In the genomic region with DNA sequence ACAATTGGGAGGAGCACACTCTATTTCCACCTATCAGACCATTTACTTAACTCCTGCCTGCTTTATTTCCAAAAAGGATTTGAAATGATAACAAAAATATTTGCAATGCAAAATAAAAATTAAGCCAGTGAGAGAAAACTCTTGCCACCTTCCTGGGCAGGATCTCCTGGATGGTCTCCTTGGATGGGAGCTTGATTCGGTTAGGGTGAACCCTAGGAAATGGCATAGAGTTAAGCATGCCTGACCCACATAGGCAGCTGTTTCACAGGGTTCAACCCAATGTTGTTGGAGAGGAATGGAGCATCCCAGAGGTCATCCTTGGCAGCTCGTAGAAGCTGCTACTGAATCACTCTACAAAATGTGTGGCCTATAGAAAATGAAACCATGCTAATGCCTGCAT, we compare ENCODE assay signal across 15 cellular contexts.
A peak's percentile ranks its signal among the peaks of the same experiment; 100 is the strongest.
DNase-seq lines count a peak whose midpoint lies in the region; ATAC-seq and TF ChIP-seq lines count a peak whose summit lies in the region.
"Had no signal": no experiment of that assay in that cellular context is flagged by ENCODE, and none has a peak within 500 bp of the region (broad histone marks: within the 10 kb centered on the region; RNA-seq: fewer than 3 reads in every experiment).

No MANE protein-coding gene starts in this region.

- TF ChIP-seq POLR2A in tibial nerve (IDR thresholded peaks at IDR 0.05) (no peak), ovary (IDR thresholded peaks at IDR 0.05) (no peak)

- H3K27ac Mint-ChIP-seq in activated CD8-positive, alpha-beta T cell treated with anti-CD3 and anti-CD28 coated beads for 36 hours = peak overlapping the region; percentile 85
- peak overlapping the region; percentile 39 for H3K27ac Mint-ChIP-seq in memory B cell

- H3K27ac ChIP-seq in heart right ventricle (peak overlapping the region in 7 of 10 donors; percentile 3 to 83 (median 64)), tibial nerve (peak overlapping the region; percentile 71 to 93 (median 83)), ovary (no peak overlapping the region)

- H3K4me3 ChIP-seq in heart right ventricle (no peak overlapping the region), tibial nerve (no peak overlapping the region), ovary (no peak overlapping the region)
- H3K4me3 ChIP-seq: lower lobe of right lung had no signal

- CTCF ChIA-PET in activated CD8-positive, alpha-beta T cell treated with anti-CD3 and anti-CD28 coated beads for 36 hours (lab: Charles Lee) = interaction anchor here (1.3 to 1.4 kb wide), 2 partner anchors 61 to 84 kb away, joined by 3 to 4 read pairs; partner anchors contain the start of gene TGFBR2

- peaks cover 87% of the 10 kb centered on the region for H3K36me3 Mint-ChIP-seq in activated CD8-positive, alpha-beta T cell treated with anti-CD3 and anti-CD28 coated beads for 36 hours (ENCODE audit: low read depth)
- H3K36me3 Mint-ChIP-seq in memory B cell = peaks cover 40% of the 10 kb centered on the region

- H3K4me1 Mint-ChIP-seq in activated CD8-positive, alpha-beta T cell treated with anti-CD3 and anti-CD28 coated beads for 36 hours (ENCODE audit: low read depth) = peaks cover 83% of the 10 kb centered on the region
- peaks cover 41% of the 10 kb centered on the region for H3K4me1 Mint-ChIP-seq in memory B cell

- intact Hi-C loops in heart right ventricle (cut with DNase I) = loop anchor here (5.0 to 10.0 kb wide), 16 partner anchors 83 to 645 kb away; partner anchors contain the start of gene TGFBR2 (in 2 of the 10)
- intact Hi-C loops in Right ventricle myocardium inferior (cut with DNase I) = loop anchor here (2.0 to 5.0 kb wide), 4 partner anchors 171 to 578 kb away; no protein-coding TSS in a partner anchor
- intact Hi-C loops in activated CD8-positive, alpha-beta T cell treated with anti-CD3 and anti-CD28 coated beads for 36 hours (cut with micrococcal nuclease) = loop anchor here (5.0 kb wide), 1 partner anchor 33 kb away; no protein-coding TSS in a partner anchor
- intact Hi-C loops in ovary (cut with DNase I) = loop anchor here in 3 of 4 donors (5.0 to 10.0 kb wide), 4 partner anchors 485 to 648 kb away; no protein-coding TSS in a partner anchor

- H3K27me3 Mint-ChIP-seq in activated CD8-positive, alpha-beta T cell treated with anti-CD3 and anti-CD28 coated beads for 36 hours = no peaks in the 10 kb centered on the region
- H3K27me3 Mint-ChIP-seq in memory B cell = no peaks in the 10 kb centered on the region

- H3K27me3 ChIP-seq in heart right ventricle = no peaks in the 10 kb centered on the region
- no peaks in the 10 kb centered on the region for H3K27me3 ChIP-seq in tibial nerve
- no peaks in the 10 kb centered on the region for H3K27me3 ChIP-seq in ovary
- H3K27me3 ChIP-seq: BE2C had no signal

- no peak overlapping the region for H3K4me3 Mint-ChIP-seq in activated CD8-positive, alpha-beta T cell treated with anti-CD3 and anti-CD28 coated beads for 36 hours
- no peak overlapping the region for H3K4me3 Mint-ChIP-seq in memory B cell

- H3K9me3 ChIP-seq in heart right ventricle (no peaks in the 10 kb centered on the region), tibial nerve (no peaks in the 10 kb centered on the region), ovary (no peaks in the 10 kb centered on the region)
- H3K9me3 ChIP-seq: BE2C, lower lobe of right lung had no signal

- H3K4me1 ChIP-seq in heart right ventricle = peaks cover 16 to 98% (median 82%) of the 10 kb centered on the region in 9 donors
- H3K4me1 ChIP-seq in tibial nerve = peaks cover 9 to 100% (median 65%) of the 10 kb centered on the region in 4 donors
- H3K4me1 ChIP-seq in ovary (ENCODE audit: insufficient read depth) = peaks cover 15% of the 10 kb centered on the region

- ATAC-seq in heart right ventricle = no peak
- no peak for ATAC-seq in Right ventricle myocardium inferior
- no peak for ATAC-seq in activated CD8-positive, alpha-beta T cell treated with anti-CD3 and anti-CD28 coated beads for 36 hours
- ATAC-seq in memory B cell (ENCODE audit: low read depth) = no peak
- ATAC-seq in GM18909 (IDR thresholded peaks at IDR 0.05; ENCODE audit: poor library complexity, unreplicated experiment) = no peak
- no peak for ATAC-seq in HG02852 (IDR thresholded peaks at IDR 0.05; ENCODE audit: unreplicated experiment)
- ATAC-seq: activated CD4-positive, CD25-positive, alpha-beta regulatory T cell treated with anti-CD3 and anti-CD28 coated beads, Interleukin-2, amount 50 U/mL, for 24 hours; lower lobe of right lung had no signal

- no peak for TF ChIP-seq EP300 in tibial nerve (IDR thresholded peaks at IDR 0.05)
- no peak for TF ChIP-seq EP300 in ovary (IDR thresholded peaks at IDR 0.05)

- H3K36me3 ChIP-seq in heart right ventricle = peaks cover 0 to 100% (median 6%) of the 10 kb centered on the region in 9 donors
- peaks cover 0 to 42% (median 0%) of the 10 kb centered on the region in 3 donors for H3K36me3 ChIP-seq in tibial nerve
- no peaks in the 10 kb centered on the region for H3K36me3 ChIP-seq in ovary
- H3K36me3 ChIP-seq: BE2C had no signal

- H3K9me3 Mint-ChIP-seq in activated CD8-positive, alpha-beta T cell treated with anti-CD3 and anti-CD28 coated beads for 36 hours = no peaks in the 10 kb centered on the region
- H3K9me3 Mint-ChIP-seq in memory B cell = no peaks in the 10 kb centered on the region

- 82 to 87% methylated on average over 2 of the region's 2 CpGs for WGBS in heart right ventricle, 2 donors
- 35 to 56% methylated on average over 2 of the region's 2 CpGs for WGBS in tibial nerve, 2 donors
- 84 to 89% (median 84%) methylated on average over 2 of the region's 2 CpGs for WGBS in ovary, 3 donors

- no peak for TF ChIP-seq CTCF in heart right ventricle (IDR thresholded peaks at IDR 0.05)
- no peak for TF ChIP-seq CTCF in activated CD8-positive, alpha-beta T cell treated with anti-CD3 and anti-CD28 coated beads for 36 hours (IDR thresholded peaks at IDR 0.05)
- TF ChIP-seq CTCF in tibial nerve (IDR thresholded peaks at IDR 0.05) = no peak
- no peak for TF ChIP-seq CTCF in ovary (IDR thresholded peaks at IDR 0.05)

- no peak for DNase-seq in heart right ventricle
- no peak for DNase-seq in Right ventricle myocardium inferior (ENCODE audit: missing footprints)
- no peak for DNase-seq in activated CD8-positive, alpha-beta T cell treated with anti-CD3 and anti-CD28 coated beads for 36 hours
- no peak for DNase-seq in memory B cell (ENCODE audit: low spot score in 2 of 2)
- no peak for DNase-seq in tibial nerve (ENCODE audit: low spot score in 2 of 2)
- no peak for DNase-seq in ovary
- DNase-seq: activated gamma-delta T cell; BE2C; EL; GOT3; lower lobe of right lung; stimulated activated CD8-positive, alpha-beta memory T cell treated with anti-CD3 and anti-CD28 coated beads, Interleukin-4, amount 100 ng/mL, for 48 hours had no signal

- POLR2A ChIA-PET in activated CD8-positive, alpha-beta T cell treated with anti-CD3 and anti-CD28 coated beads for 36 hours (lab: Charles Lee) = no interaction called here

Comparison
In these comparisons a context has a peak if more than half of its experiments do, and no peak if none do; other contexts are left out.
1. H3K27ac ChIP-seq: peak in heart right ventricle (7 of 10) and tibial nerve (4 of 4); none in ovary (0 of 2).